Comparison of ENCODE assay signal across 19 cellular contexts in the genomic region with DNA sequence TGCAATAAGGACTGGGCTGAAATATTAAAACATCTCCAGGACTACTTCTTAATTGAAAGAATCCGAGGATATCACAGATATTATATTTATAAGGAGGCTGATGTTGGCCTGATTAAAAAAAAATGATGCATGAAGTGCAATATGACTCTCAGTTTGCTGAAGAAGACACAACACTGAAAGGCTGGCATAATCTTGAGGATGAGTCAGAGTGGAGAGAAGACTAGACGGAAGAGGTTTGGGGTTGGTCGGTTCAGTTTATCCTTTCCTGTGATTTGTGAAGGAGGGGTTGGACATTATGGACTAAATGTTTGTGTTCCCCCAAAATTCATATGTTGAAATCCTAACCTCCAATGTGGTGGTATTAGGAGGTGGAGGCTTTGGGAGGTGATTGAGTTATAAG.
"Had no signal": no experiment of that assay in that cellular context is flagged by ENCODE, and none has a peak within 500 bp of the region (broad histone marks: within the 10 kb centered on the region; RNA-seq: fewer than 3 reads in every experiment).

No MANE protein-coding gene starts in this region.

- ATAC-seq: heart right ventricle, left lobe of liver, natural killer cell had no signal

- H3K4me1 ChIP-seq: heart right ventricle, right atrium auricular region, sigmoid colon, transverse colon had no signal

- H3K9me3 ChIP-seq: heart right ventricle, ovary, right atrium auricular region, sigmoid colon, stomach, thoracic aorta, transverse colon had no signal

- DNase-seq: dermis blood vessel endothelial cell; erythroblast; heart right ventricle; hypothalamus; islet precursor cell; mammary epithelial cell; natural killer cell; nucleus accumbens; ovary; sigmoid colon; small intestine; stimulated activated CD4-positive, alpha-beta T cell treated with anti-CD3 and anti-CD28 coated beads, Interleukin-12 subunit alpha, Interleukin-12 subunit beta, amount 100 ng/mL, for 4 hours; stimulated activated naive CD4-positive, alpha-beta T cell; stomach; substantia nigra; transverse colon had no signal

- H3K4me3 ChIP-seq: heart right ventricle, ovary, right atrium auricular region, sigmoid colon, stomach, thoracic aorta, transverse colon had no signal

- H3K27me3 ChIP-seq: heart right ventricle, ovary, right atrium auricular region, sigmoid colon had no signal

- H3K36me3 ChIP-seq: heart right ventricle, ovary, right atrium auricular region, sigmoid colon, stomach, thoracic aorta, transverse colon had no signal

- H3K27ac ChIP-seq: heart right ventricle, ovary, right atrium auricular region, sigmoid colon, stomach, thoracic aorta, transverse colon had no signal
